1 cellular context compared by ENCODE assay signal in the genomic region with DNA sequence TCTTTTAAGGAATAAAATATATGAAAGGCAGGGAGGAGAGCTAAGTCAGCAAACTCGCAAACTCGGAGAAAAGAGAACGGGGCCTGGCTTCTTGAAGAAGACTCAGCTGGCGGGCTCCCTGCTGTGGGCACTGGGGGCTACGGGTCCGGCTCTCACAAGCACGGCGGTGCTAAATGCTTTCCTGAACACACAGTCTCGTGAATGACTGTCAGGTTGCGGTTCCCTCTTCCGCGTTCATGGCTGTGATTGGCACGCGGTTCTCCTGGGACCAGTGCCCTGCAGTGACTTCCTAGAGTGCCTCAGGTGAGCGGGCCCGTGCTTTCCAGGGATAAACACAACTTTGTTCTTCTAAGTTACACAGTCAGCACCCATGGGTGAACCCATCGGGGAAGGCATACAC.
TF ChIP-seq lines count a peak whose summit lies in the region.

No MANE protein-coding gene starts in this region.

TF ChIP-seq in WTC11, 78 proteins besides CTCF, POLR2A, EP300 and RAD21 (continued from another document):
- TF ChIP-seq ZBTB21 (CRISPR knock-in tag; IDR thresholded peaks at IDR 0.05; ENCODE audit: borderline replicate concordance) (no peak), RORB (CRISPR knock-in tag; IDR thresholded peaks at IDR 0.05) (no peak), NR2C2 (CRISPR knock-in tag; IDR thresholded peaks at IDR 0.05) (no peak), JUN (CRISPR knock-in tag; IDR thresholded peaks at IDR 0.05) (no peak), ETV6 (CRISPR knock-in tag; IDR thresholded peaks at IDR 0.05) (no peak), SMAD4 (CRISPR knock-in tag; IDR thresholded peaks at IDR 0.05) (no peak), ZNF423 (CRISPR knock-in tag; IDR thresholded peaks at IDR 0.05) (no peak)
